28 cellular contexts compared by ENCODE assay signal in the genomic region with DNA sequence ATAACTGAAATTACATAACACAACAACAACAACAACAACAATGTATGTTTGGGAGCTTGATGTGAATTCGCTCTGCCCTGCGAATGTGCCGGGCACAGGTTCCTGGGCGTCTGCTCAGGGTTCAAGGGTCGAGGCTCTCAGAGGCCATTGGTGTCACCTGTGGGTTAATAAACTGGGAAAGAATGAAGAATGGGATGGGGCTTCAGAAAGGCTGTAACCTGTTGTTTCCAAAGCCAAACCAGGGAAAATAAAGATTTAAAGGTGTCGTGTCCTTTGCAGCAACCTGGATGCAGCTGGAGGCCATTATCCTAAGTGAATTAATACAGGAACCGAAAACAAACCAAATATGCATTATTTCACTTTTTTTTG. TPM values are rescaled to one million over a fixed set of nuclear protein-coding genes. Genes with fewer than 3 reads are reported as not detected.
DNase-seq lines count a peak whose midpoint lies in the region; ATAC-seq, FAIRE-seq and TF ChIP-seq lines count a peak whose summit lies in the region.
"Had no signal": no experiment of that assay in that cellular context is flagged by ENCODE, and none has a peak within 500 bp of the region (broad histone marks: within the 10 kb centered on the region; RNA-seq: fewer than 3 reads in every experiment).

No MANE protein-coding gene starts in this region.

- no peak overlapping the region for H3K27ac Mint-ChIP-seq in Caco-2 (ENCODE audit: unreplicated experiment)
- H3K27ac Mint-ChIP-seq in neural progenitor cell, result no peak overlapping the region
- H3K27ac Mint-ChIP-seq in stimulated activated effector memory CD8-positive, alpha-beta T cell treated with anti-CD3 and anti-CD28 coated beads, Interleukin-12 subunit alpha, Interleukin-12 subunit beta, amount 100 ng/mL, for 72 hours, result no peak overlapping the region
- H3K27ac Mint-ChIP-seq: activated CD4-positive, alpha-beta memory T cell treated with anti-CD3 and anti-CD28 coated beads, Interleukin-2, amount 10 ng/mL, durations not matched to agents 7 days and 5 days; activated naive CD4-positive, alpha-beta T cell treated with anti-CD3 and anti-CD28 coated beads, Interleukin-2, amount 10 ng/mL, durations not matched to agents 7 days and 5 days; T-helper 1 cell treated with Interleukin-12 subunit alpha and Interleukin-12 subunit beta and Interleukin-4 antibody, amounts not matched to agents 30 μg/mL and 1 μg/mL, for 36 hours had no signal

- no peaks in the 10 kb centered on the region for H3K79me2 ChIP-seq in HCT116 (ENCODE audit: insufficient read depth, low read length)
- no peaks in the 10 kb centered on the region for H3K79me2 ChIP-seq in K562 (ENCODE audit: control insufficient read depth, insufficient read depth, low read length)
- no peaks in the 10 kb centered on the region for H3K79me2 ChIP-seq in neural progenitor cell (ENCODE audit: low read depth)

- H3K9me3 ChIP-seq in Caco-2 (no peaks in the 10 kb centered on the region), HCT116 (ENCODE audit: control insufficient read depth in 1 of 2, insufficient read depth in 1 of 2, low read depth in 1 of 2, low read length in 2 of 2) (no peaks in the 10 kb centered on the region), K562 (replicated peaks; ENCODE audit: control insufficient read depth, insufficient read depth, low read depth, low read length) (no peaks in the 10 kb centered on the region), neural progenitor cell (ENCODE audit: low read depth) (no peaks in the 10 kb centered on the region)
- H3K9me3 ChIP-seq: adrenal gland; BLaER1 treated with 17β-estradiol and CSF1 and Interleukin-3, amounts not matched to agents 10 nM and 100 nM; neutrophil; prostate gland; sigmoid colon had no signal

- no peak for TF ChIP-seq EP300 in K562 (IDR thresholded peaks at IDR 0.05; ENCODE audit: low read length)

- H3F3A ChIP-seq in neural progenitor cell (ENCODE audit: low read depth), result peaks cover 9% of the 10 kb centered on the region

- TF ChIP-seq CTCF in Caco-2 (IDR thresholded peaks at IDR 0.05; ENCODE audit: insufficient read depth in 1 of 2, low read depth in 1 of 2, low read length in 1 of 2, severe bottlenecking in 1 of 2, unreplicated experiment in 1 of 2), result no peak
- no peak for TF ChIP-seq CTCF in HCT116 (IDR thresholded peaks at IDR 0.05 in 2 of 3, conservative IDR thresholded peaks at IDR 0.05 in 1 of 3; ENCODE audit: borderline replicate concordance in 1 of 3, insufficient read depth in 1 of 3, low read depth in 2 of 3, low read length in 2 of 3)
- TF ChIP-seq CTCF in K562 (IDR thresholded peaks at IDR 0.05 in 2 of 3, conservative IDR thresholded peaks at IDR 0.05 in 1 of 3; ENCODE audit: insufficient read depth in 2 of 3, low read depth in 1 of 3, low read length in 3 of 3), result no peak
- no peak for TF ChIP-seq CTCF in neural progenitor cell (IDR thresholded peaks at IDR 0.05)

- no peaks in the 10 kb centered on the region for H3K9me2 ChIP-seq in HCT116 (ENCODE audit: insufficient read depth)

- H3K27me3 Mint-ChIP-seq in Caco-2 (ENCODE audit: insufficient read depth, unreplicated experiment), result no peaks in the 10 kb centered on the region
- H3K27me3 Mint-ChIP-seq in neural progenitor cell (ENCODE audit: insufficient read depth, low read depth), result peaks cover 22% of the 10 kb centered on the region

- H3K4me1 Mint-ChIP-seq in Caco-2 (ENCODE audit: low read depth, unreplicated experiment), result peaks cover 7% of the 10 kb centered on the region
- peaks cover 14% of the 10 kb centered on the region for H3K4me1 Mint-ChIP-seq in neural progenitor cell
- H3K4me1 Mint-ChIP-seq in stimulated activated effector memory CD8-positive, alpha-beta T cell treated with anti-CD3 and anti-CD28 coated beads, Interleukin-12 subunit alpha, Interleukin-12 subunit beta, amount 100 ng/mL, for 72 hours, result peaks cover 7% of the 10 kb centered on the region

- BruUV-seq in Caco-2 (replicated peaks; lab: Mats Ljungman, UMichigan) (no TSS peak), HCT116 (replicated peaks; lab: Mats Ljungman, UMichigan) (no TSS peak), K562 (replicated peaks; lab: Mats Ljungman, UMichigan) (no TSS peak)

- H3K4me1 ChIP-seq in Caco-2, result no peaks in the 10 kb centered on the region; the same call in 1 of the 2 replicates
- peaks cover 0 to 9% of the 10 kb centered on the region in 2 experiments; a peak in 2 of 4 replicates for H3K4me1 ChIP-seq in HCT116 (ENCODE audit: control insufficient read depth in 1 of 2, insufficient read depth in 2 of 2, low read length in 2 of 2)
- peaks cover 2 to 13% of the 10 kb centered on the region in 2 experiments; a peak in 2 of 5 replicates for H3K4me1 ChIP-seq in K562 (replicated peaks in 1 of 2; ENCODE audit: control insufficient read depth in 2 of 2, insufficient read depth in 2 of 2, low read length in 2 of 2)
- peaks cover 10% of the 10 kb centered on the region for H3K4me1 ChIP-seq in neural progenitor cell
- H3K4me1 ChIP-seq: prostate gland had no signal

- no peaks in the 10 kb centered on the region for H3K9me1 ChIP-seq in K562 (ENCODE audit: control insufficient read depth, insufficient read depth, low read length)

- H3K4me2 ChIP-seq in HCT116 (ENCODE audit: low read length) (peak overlapping the region; percentile 84), K562 (ENCODE audit: insufficient read depth, low read length) (peak overlapping the region; percentile 75; the same call in 1 of the 2 replicates), neural progenitor cell (no peak overlapping the region)

- POLR2A ChIA-PET in Caco-2 (lab: Charles Lee) (no interaction called here), HCT116 (lab: Charles Lee) (no interaction called here), K562 (lab: Yijun Ruan, JAX) (interaction anchor here (0.7 to 1.2 kb wide), 2 partner anchors 11 to 190 kb away, joined by 4 read pairs; no protein-coding TSS in a partner anchor)

- DNase-seq in Caco-2 (no peak), HCT116 (ENCODE audit: low read depth, low spot score) (no peak), K562 (ENCODE audit: extremely low read depth in 1 of 4, low spot score in 3 of 4) (no peak), neural progenitor cell (ENCODE audit: low spot score) (no peak), NK-92 (lab: John Stamatoyannopoulos, UW; ENCODE audit: unreplicated experiment) (no peak), glomerular visceral epithelial cell (ENCODE audit: extremely low spot score) (no peak)
- no peak for DNase-seq in stimulated activated naive CD4-positive, alpha-beta T cell (lab: John Stamatoyannopoulos, UW)
- no peak for DNase-seq in stimulated activated effector memory CD8-positive, alpha-beta T cell treated with anti-CD3 and anti-CD28 coated beads, Interleukin-12 subunit alpha, Interleukin-12 subunit beta, amount 100 ng/mL, for 72 hours (ENCODE audit: low spot score in 2 of 2)
- DNase-seq: activated CD4-positive, alpha-beta memory T cell treated with anti-CD3 and anti-CD28 coated beads, Interleukin-2, amount 10 ng/mL, durations not matched to agents 7 days and 5 days; activated CD4-positive, CD25-positive, alpha-beta regulatory T cell treated with anti-CD3 and anti-CD28 coated beads, Interleukin-2, amount 50 U/mL, for 72 hours; activated CD8-positive, alpha-beta memory T cell treated with anti-CD3 and anti-CD28 coated beads, Interleukin-2, amount 50 U/mL, for 4 hours; activated naive CD4-positive, alpha-beta T cell treated with anti-CD3 and anti-CD28 coated beads, Interleukin-2, amount 10 ng/mL, durations not matched to agents 7 days and 5 days; mesenchymal stem cell; NCI-H1048; stimulated activated CD4-positive, alpha-beta T cell treated with anti-CD3 and anti-CD28 coated beads, Interleukin-12 subunit alpha, Interleukin-12 subunit beta, amount 100 ng/mL, for 4 hours; stimulated activated CD4-positive, alpha-beta T cell treated with anti-CD3 and anti-CD28 coated beads, Interleukin-4, amount 100 ng/mL, for 1 hour had no signal

- CTCF ChIA-PET in Caco-2 (lab: Charles Lee), result interaction anchor here (1.3 to 2.9 kb wide), 4 partner anchors 64 to 118 kb away, joined by 3 to 19 read pairs (median 6); no protein-coding TSS in a partner anchor
- CTCF ChIA-PET in HCT116 (lab: Charles Lee), result interaction anchor here (0.7 to 3.3 kb wide), 6 partner anchors 8 to 505 kb away, joined by 3 to 19 read pairs (median 7); no protein-coding TSS in a partner anchor
- CTCF ChIA-PET in K562 (lab: Yijun Ruan, JAX; ENCODE audit: low intra/inter-chr PET ratio), result interaction anchor here (0.6 to 2.5 kb wide), 5 partner anchors 70 to 502 kb away, joined by 4 to 20 read pairs (median 10); no protein-coding TSS in a partner anchor

- H3K9me3 Mint-ChIP-seq in Caco-2 (ENCODE audit: unreplicated experiment), result no peaks in the 10 kb centered on the region
- H3K9me3 Mint-ChIP-seq in neural progenitor cell, result no peaks in the 10 kb centered on the region
- no peaks in the 10 kb centered on the region for H3K9me3 Mint-ChIP-seq in stimulated activated effector memory CD8-positive, alpha-beta T cell treated with anti-CD3 and anti-CD28 coated beads, Interleukin-12 subunit alpha, Interleukin-12 subunit beta, amount 100 ng/mL, for 72 hours
- H3K9me3 Mint-ChIP-seq: activated CD4-positive, alpha-beta memory T cell treated with anti-CD3 and anti-CD28 coated beads, Interleukin-2, amount 10 ng/mL, durations not matched to agents 7 days and 5 days; activated naive CD4-positive, alpha-beta T cell treated with anti-CD3 and anti-CD28 coated beads, Interleukin-2, amount 10 ng/mL, durations not matched to agents 7 days and 5 days; T-helper 1 cell treated with Interleukin-12 subunit alpha and Interleukin-12 subunit beta and Interleukin-4 antibody, amounts not matched to agents 30 μg/mL and 1 μg/mL, for 36 hours had no signal

- no peak overlapping the region for H3K4me3 ChIP-seq in Caco-2 (ENCODE audit: low read depth, low read length)
- H3K4me3 ChIP-seq in HCT116 (replicated peaks in 1 of 2; ENCODE audit: low read depth in 1 of 2, low read length in 2 of 2), result peak overlapping the region; percentile 43 to 55
- no peak overlapping the region for H3K4me3 ChIP-seq in K562
- H3K4me3 ChIP-seq in neural progenitor cell, result no peak overlapping the region
- H3K4me3 ChIP-seq: BLaER1 treated with 17β-estradiol and CSF1 and Interleukin-3, amounts not matched to agents 10 nM and 100 nM; prostate gland had no signal

- 0 out of 2 replicates have a peak overlapping the region, but pooled peaks have one; percentile 46 for H3K9ac ChIP-seq in HCT116 (ENCODE audit: low read length)
- H3K9ac ChIP-seq in K562 (ENCODE audit: insufficient read depth in 1 of 2, low read depth in 2 of 2, low read length in 2 of 2), result peak overlapping the region in 1 of 2 experiments; percentile 89; a peak in 2 of 4 replicates
- no peak overlapping the region for H3K9ac ChIP-seq in neural progenitor cell
- H3K9ac ChIP-seq: BLaER1 treated with 17β-estradiol and CSF1 and Interleukin-3, amounts not matched to agents 10 nM and 100 nM had no signal

- RAD21 ChIA-PET in HCT116 (lab: Charles Lee; ENCODE audit: low non-redundant PET in 1 of 2, low total read pairs in 2 of 2, uncharacterized antibody in 2 of 2, unreplicated experiment in 2 of 2), result no interaction called here

- no peaks in the 10 kb centered on the region for H3K36me3 ChIP-seq in Caco-2 (ENCODE audit: control insufficient read depth, insufficient read depth, low read length)
- no peaks in the 10 kb centered on the region for H3K36me3 ChIP-seq in HCT116 (ENCODE audit: control insufficient read depth in 1 of 2, insufficient read depth in 2 of 2, low read length in 2 of 2)
- H3K36me3 ChIP-seq in K562 (ENCODE audit: control insufficient read depth, insufficient read depth, low read length), result no peaks in the 10 kb centered on the region
- no peaks in the 10 kb centered on the region for H3K36me3 ChIP-seq in neural progenitor cell
- H3K36me3 ChIP-seq: adrenal gland; BLaER1 treated with 17β-estradiol and CSF1 and Interleukin-3, amounts not matched to agents 10 nM and 100 nM; brain microvascular endothelial cell; neutrophil; prostate gland; sigmoid colon had no signal

- 53% methylated on average over 7 of the region's 7 CpGs for WGBS in K562 (ENCODE audit: insufficient coverage, low coverage, missing lambda C conversion rate)

- FAIRE-seq in K562 (lab: Jason Lieb, UNC), result no peak
- FAIRE-seq: frontal cortex, TTC549 had no signal

- in situ Hi-C loops in K562 (cut with MboI), result loop anchor here (5.0 kb wide), 1 partner anchor 502 kb away; no protein-coding TSS in a partner anchor

- TF ChIP-seq POLR2A in HCT116 (IDR thresholded peaks at IDR 0.05; ENCODE audit: borderline replicate concordance, extremely low read depth, insufficient read depth, insufficient read length), result no peak
- no peak for TF ChIP-seq POLR2A in K562 (conservative IDR thresholded peaks at IDR 0.05)

- no peaks in the 10 kb centered on the region for H3K36me3 Mint-ChIP-seq in Caco-2 (ENCODE audit: insufficient read depth, unreplicated experiment)
- no peaks in the 10 kb centered on the region for H3K36me3 Mint-ChIP-seq in neural progenitor cell
- H3K36me3 Mint-ChIP-seq in stimulated activated effector memory CD8-positive, alpha-beta T cell treated with anti-CD3 and anti-CD28 coated beads, Interleukin-12 subunit alpha, Interleukin-12 subunit beta, amount 100 ng/mL, for 72 hours, result no peaks in the 10 kb centered on the region
- H3K36me3 Mint-ChIP-seq: activated naive CD4-positive, alpha-beta T cell treated with anti-CD3 and anti-CD28 coated beads, Interleukin-2, amount 10 ng/mL, durations not matched to agents 7 days and 5 days had no signal

- H3K27ac ChIP-seq in HCT116 (ENCODE audit: low read depth, low read length), result no peak overlapping the region; the same call in 1 of the 2 replicates
- H3K27ac ChIP-seq in K562 (ENCODE audit: extremely low read depth, low read depth, low read length), result no peak overlapping the region
- no peak overlapping the region for H3K27ac ChIP-seq in neural progenitor cell
- H3K27ac ChIP-seq: adrenal gland; BLaER1 treated with 17β-estradiol and CSF1 and Interleukin-3, amounts not matched to agents 10 nM and 100 nM; brain microvascular endothelial cell; neutrophil; prostate gland; sigmoid colon had no signal

- intact Hi-C loops in Caco-2 (cut with micrococcal nuclease; ENCODE audit: unreplicated experiment) (loop anchor here (1.0 kb wide), 3 partner anchors 70 to 502 kb away; no protein-coding TSS in a partner anchor), HCT116 (cut with micrococcal nuclease) (loop anchor here (1.0 to 10.0 kb wide), 3 partner anchors 118 to 505 kb away; partner anchors contain the start of gene HIPK2), K562 (cut with micrococcal nuclease) (loop anchor here (2.0 kb wide), 4 partner anchors 66 to 504 kb away; no protein-coding TSS in a partner anchor)

- no peak for TF ChIP-seq RAD21 in HCT116 (IDR thresholded peaks at IDR 0.05; ENCODE audit: low read depth)
- TF ChIP-seq RAD21 in K562 (CRISPR knock-in tag; conservative IDR thresholded peaks at IDR 0.05 in 1 of 2, IDR thresholded peaks at IDR 0.05 in 1 of 2), result no peak

- peak overlapping the region; percentile 77 for H2AFZ ChIP-seq in HCT116 (ENCODE audit: low read depth, low read length, poor library complexity, severe bottlenecking)
- H2AFZ ChIP-seq in K562 (ENCODE audit: low read depth, low read length), result no peak overlapping the region; the same call in 1 of the 2 replicates
- no peak overlapping the region for H2AFZ ChIP-seq in neural progenitor cell (replicated peaks)

- H4K20me1 ChIP-seq in HCT116 (ENCODE audit: insufficient read depth) (no peaks in the 10 kb centered on the region), K562 (replicated peaks; ENCODE audit: control insufficient read depth, insufficient read depth, low read length) (peaks cover 19% of the 10 kb centered on the region; the same call in 1 of the 2 replicates), neural progenitor cell (ENCODE audit: low read depth) (no peaks in the 10 kb centered on the region)
- H4K20me1 ChIP-seq: BLaER1 treated with 17β-estradiol and CSF1 and Interleukin-3, amounts not matched to agents 10 nM and 100 nM had no signal

- H3K27me3 ChIP-seq in Caco-2 (replicated peaks; ENCODE audit: control insufficient read depth, insufficient read depth, low read length) (no peaks in the 10 kb centered on the region), HCT116 (ENCODE audit: insufficient read depth, low read length) (no peaks in the 10 kb centered on the region), K562 (ENCODE audit: control insufficient read depth in 2 of 2, insufficient read depth in 2 of 2, low read length in 2 of 2) (peaks cover 45 to 72% of the 10 kb centered on the region in 2 experiments), neural progenitor cell (peaks cover 26% of the 10 kb centered on the region)
- H3K27me3 ChIP-seq: adrenal gland; BLaER1 treated with 17β-estradiol and CSF1 and Interleukin-3, amounts not matched to agents 10 nM and 100 nM; brain microvascular endothelial cell; sigmoid colon had no signal

- H3K4me3 Mint-ChIP-seq in Caco-2 (ENCODE audit: unreplicated experiment), result peak overlapping the region; percentile 72
- peak overlapping the region; percentile 82 for H3K4me3 Mint-ChIP-seq in neural progenitor cell
- H3K4me3 Mint-ChIP-seq in stimulated activated effector memory CD8-positive, alpha-beta T cell treated with anti-CD3 and anti-CD28 coated beads, Interleukin-12 subunit alpha, Interleukin-12 subunit beta, amount 100 ng/mL, for 72 hours, result no peak overlapping the region

- ATAC-seq in HCT116 (no peak), K562 (no peak)
- ATAC-seq in stimulated activated effector memory CD8-positive, alpha-beta T cell treated with anti-CD3 and anti-CD28 coated beads, Interleukin-12 subunit alpha, Interleukin-12 subunit beta, amount 100 ng/mL, for 72 hours, result no peak

RNA-seq across cellular contexts. Expression of gene KLRG2, which starts 17.3 kb away (rescaled TPM):
- total RNA-seq in Caco-2 (2022) (4.7 and 4.9 TPM in 2 replicates), HCT116 (2021; ENCODE audit: unreplicated experiment) (1.1 TPM), K562 (2014; rRNA removed) (not detected in 2 replicates), K562 (2014; rRNA removed; fragmentation: Illumina TruSeq; extraction: Trizol) (not detected in 2 replicates), K562 (2015; rRNA removed; fragmentation: Illumina TruSeq; extraction: Trizol) (not detected in 2 replicates), K562 (2021) (not detected in 2 replicates), neural progenitor cell (ENCODE audit: low replicate concordance) (1.0 and 4.2 TPM in 2 replicates)
- polyA plus RNA-seq in HCT116 (2012), result 0.26 and 0.69 TPM in 2 replicates
- total RNA-seq in K562 (2011; cell fraction: chromatin; rRNA removed; ENCODE audit: low replicate concordance), result not detected in 2 replicates
- total RNA-seq in K562 (2011; cell fraction: nucleolus; rRNA removed), result not detected in 2 replicates
- not detected in 2 replicates for total RNA-seq in K562 (2011; cell fraction: nucleoplasm; rRNA removed)
- polyA plus RNA-seq in K562 (2011; rRNA removed) (not detected in 2 replicates), K562 (2014; fragmentation: Illumina TruSeq; extraction: Trizol) (not detected in 2 replicates), K562 (2014; fragmentation: Nextera tagmentation; extraction: Ambion mirVana) (not detected), K562 (2014; rRNA removed) (not detected in 2 replicates)
- polyA plus RNA-seq in K562 (2011; cell fraction: cytosol; rRNA removed), result not detected in 2 replicates
- not detected in 2 replicates for polyA plus RNA-seq in K562 (2011; cell fraction: nucleus; rRNA removed)
- 0.04 TPM in 1 of 2 replicates, not detected in the other for polyA plus RNA-seq in K562 (2012)
- polyA minus RNA-seq in K562 (2011; rRNA and poly(A)+ RNA removed), result not detected in 2 replicates
- not detected in 2 replicates for polyA minus RNA-seq in K562 (2011; cell fraction: cytosol; rRNA and poly(A)+ RNA removed)
- polyA minus RNA-seq in K562 (2011; cell fraction: nucleus; rRNA and poly(A)+ RNA removed), result not detected in 2 replicates
- total RNA-seq: activated CD4-positive, alpha-beta memory T cell treated with anti-CD3 and anti-CD28 coated beads, Interleukin-2, amount 10 ng/mL, durations not matched to agents 7 days and 5 days; endothelial cell of umbilical vein; frontal cortex; G401; OCI-LY7 had no signal
- polyA plus RNA-seq: endothelial cell of umbilical vein had no signal

RNA-seq across cellular contexts. Expression of gene CLEC2L, which starts 22.7 kb away (rescaled TPM):
- total RNA-seq in Caco-2 (2022), result not detected in 2 replicates
- not detected for total RNA-seq in HCT116 (2021; ENCODE audit: unreplicated experiment)
- not detected in 2 replicates for polyA plus RNA-seq in HCT116 (2012)
- 0.32 and 1.4 TPM in 2 replicates for total RNA-seq in K562 (2011; cell fraction: chromatin; rRNA removed; ENCODE audit: low replicate concordance)
- total RNA-seq in K562 (2011; cell fraction: nucleolus; rRNA removed), result 2.3 and 3.4 TPM in 2 replicates
- total RNA-seq in K562 (2011; cell fraction: nucleoplasm; rRNA removed), result 0.92 and 1.5 TPM in 2 replicates
- total RNA-seq in K562 (2014; rRNA removed), result 1.6 and 4.1 TPM in 2 replicates
- 0.73 and 0.87 TPM in 2 replicates for total RNA-seq in K562 (2014; rRNA removed; fragmentation: Illumina TruSeq; extraction: Trizol)
- 1.5 and 1.8 TPM in 2 replicates for total RNA-seq in K562 (2015; rRNA removed; fragmentation: Illumina TruSeq; extraction: Trizol)
- total RNA-seq in K562 (2021), result 5.4 and 5.5 TPM in 2 replicates
- polyA plus RNA-seq in K562 (2011; rRNA removed), result 0.84 and 26.0 TPM in 2 replicates
- polyA plus RNA-seq in K562 (2011; cell fraction: cytosol; rRNA removed), result 4.2 and 37.0 TPM in 2 replicates
- 2.4 and 31.5 TPM in 2 replicates for polyA plus RNA-seq in K562 (2011; cell fraction: nucleus; rRNA removed)
- 4.2 and 5.7 TPM in 2 replicates for polyA plus RNA-seq in K562 (2012)
- polyA plus RNA-seq in K562 (2014; fragmentation: Illumina TruSeq; extraction: Trizol), result 1.9 and 2.9 TPM in 2 replicates
- 1 to 10 TPM in 1 of 2 experiments, under 1 TPM in 1; 0.94 to 2.1 TPM for polyA plus RNA-seq in K562 (2014; fragmentation: Nextera tagmentation; extraction: Ambion mirVana)
- polyA plus RNA-seq in K562 (2014; rRNA removed), result 5.3 and 7.1 TPM in 2 replicates
- 2.2 TPM in 1 of 2 replicates, not detected in the other for polyA minus RNA-seq in K562 (2011; rRNA and poly(A)+ RNA removed)
- polyA minus RNA-seq in K562 (2011; cell fraction: cytosol; rRNA and poly(A)+ RNA removed), result 2.9 TPM in 1 of 2 replicates, not detected in the other
- polyA minus RNA-seq in K562 (2011; cell fraction: nucleus; rRNA and poly(A)+ RNA removed), result 0.67 and 9.7 TPM in 2 replicates
- total RNA-seq in neural progenitor cell (ENCODE audit: low replicate concordance), result 0.15 and 0.50 TPM in 2 replicates
- total RNA-seq: activated CD4-positive, alpha-beta memory T cell treated with anti-CD3 and anti-CD28 coated beads, Interleukin-2, amount 10 ng/mL, durations not matched to agents 7 days and 5 days; endothelial cell of umbilical vein; OCI-LY7 had no signal
- polyA plus RNA-seq: adrenal gland, endothelial cell of umbilical vein had no signal

Comparison
In these comparisons a context has a peak if more than half of its experiments do, and no peak if none do; other contexts are left out.
1. H3K4me3 ChIP-seq: peak in HCT116 (2 of 2); none in Caco-2 (single experiment), K562 (single experiment) and neural progenitor cell (single experiment).